In the genomic region with DNA sequence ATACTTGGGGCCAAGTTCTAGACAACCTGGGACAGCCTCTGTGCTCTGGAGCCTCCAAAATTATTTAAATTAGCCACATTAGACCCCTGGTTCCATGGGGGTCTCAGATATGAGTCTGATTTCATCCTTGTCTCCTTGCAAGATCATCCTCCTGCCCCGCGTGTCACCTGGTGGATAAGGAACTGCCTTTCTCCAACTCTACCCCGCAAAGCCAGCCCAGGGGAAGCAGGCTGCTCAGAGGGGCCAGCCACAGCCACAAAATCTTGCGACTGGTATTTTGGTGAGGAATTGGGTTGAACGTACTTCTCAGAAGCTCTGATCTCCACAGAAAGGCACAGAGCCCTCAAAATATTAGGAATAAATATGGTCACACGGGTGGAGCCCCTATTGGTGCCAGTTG, we compare ENCODE assay signal across 23 cellular contexts.
"Had no signal": no experiment of that assay in that cellular context is flagged by ENCODE, and none has a peak within 500 bp of the region (broad histone marks: within the 10 kb centered on the region; RNA-seq: fewer than 3 reads in every experiment).

No MANE protein-coding gene starts in this region.

- H3K27ac Mint-ChIP-seq: dendritic cell treated with granulocyte-macrophage colony-stimulating factor and Interleukin-4, amounts not matched to agents 40 ng/mL and 50 ng/mL, for 4 days; effector memory CD8-positive, alpha-beta T cell; endodermal cell; immature natural killer cell; memory B cell; mesothelial cell of epicardium; naive B cell had no signal

- H3K4me3 Mint-ChIP-seq: dendritic cell treated with granulocyte-macrophage colony-stimulating factor and Interleukin-4, amounts not matched to agents 40 ng/mL and 50 ng/mL, for 4 days; effector memory CD8-positive, alpha-beta T cell; endodermal cell; immature natural killer cell; memory B cell; mesothelial cell of epicardium; naive B cell had no signal

- H3K9me3 Mint-ChIP-seq: dendritic cell treated with granulocyte-macrophage colony-stimulating factor and Interleukin-4, amounts not matched to agents 40 ng/mL and 50 ng/mL, for 4 days; effector memory CD8-positive, alpha-beta T cell; immature natural killer cell had no signal

- DNase-seq: colonic mucosa; cortex of kidney; effector CD8-positive, alpha-beta T cell; effector memory CD8-positive, alpha-beta T cell; erythroblast; foreskin keratinocyte; heart left ventricle; hypothalamus; immature natural killer cell; kidney; kidney glomerular epithelial cell; left colon; left ventricle myocardium inferior; mammary epithelial cell; mesendoderm; mucosa of descending colon; naive B cell had no signal

- H3K36me3 Mint-ChIP-seq: immature natural killer cell, naive B cell had no signal

- ATAC-seq: effector memory CD8-positive, alpha-beta T cell; foreskin keratinocyte; gastroesophageal sphincter; heart left ventricle; left colon; left lobe of liver; mucosa of descending colon had no signal
